15 cellular contexts compared by ENCODE assay signal in the genomic region with DNA sequence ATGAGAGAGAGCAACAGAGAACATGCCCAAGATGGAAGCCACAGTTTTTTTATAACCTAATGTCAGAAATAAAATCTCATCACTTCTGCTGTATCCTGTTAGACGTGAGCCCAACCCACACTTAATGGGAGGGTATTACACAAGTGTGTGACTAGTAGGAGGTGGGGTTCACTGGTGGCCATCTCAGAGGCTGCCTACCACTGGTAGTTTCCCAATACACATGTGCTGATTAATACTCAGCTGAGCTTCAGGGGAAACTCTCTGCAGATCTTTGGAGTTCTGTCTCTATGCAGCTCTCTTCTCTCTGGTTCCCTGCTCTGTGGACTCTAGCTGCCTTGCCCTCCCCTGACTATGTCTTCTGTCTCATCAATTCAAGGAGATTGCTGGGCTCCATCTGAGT.
"Had no signal": no experiment of that assay in that cellular context is flagged by ENCODE, and none has a peak within 500 bp of the region (broad histone marks: within the 10 kb centered on the region; RNA-seq: fewer than 3 reads in every experiment).

No MANE protein-coding gene starts in this region.

- H3K27ac ChIP-seq: breast epithelium, lower lobe of right lung, skin epidermis, thyroid gland, uterus had no signal

- H3K27me3 ChIP-seq: breast epithelium, thyroid gland, uterus had no signal

- ATAC-seq: left cardiac atrium; lower lobe of right lung; naive thymus-derived CD8-positive, alpha-beta T cell had no signal

- H3K36me3 ChIP-seq: breast epithelium, lower lobe of right lung, thyroid gland, uterus had no signal

- H3K9me3 ChIP-seq: thyroid gland, uterus had no signal

- DNase-seq: activated CD4-positive, alpha-beta T cell treated with anti-CD3 and anti-CD28 coated beads for 1 hour; activated CD4-positive, alpha-beta T cell treated with anti-CD3 and anti-CD28 coated beads, Interleukin-2, amount 50 U/mL, for 48 hours; activated gamma-delta T cell treated with Interleukin-2 at 50 U/mL for 16 hours; activated naive CD8-positive, alpha-beta T cell treated with anti-CD3 and anti-CD28 coated beads for 36 hours; activated T-cell treated with anti-CD3 and anti-CD28 coated beads, Interleukin-2, amount 50 U/mL, for 48 hours; aorta; left cardiac atrium; lower lobe of right lung; naive thymus-derived CD8-positive, alpha-beta T cell; posterior cingulate gyrus; T-helper 9 cell; thyroid gland; uterus had no signal

- H3K4me1 ChIP-seq: breast epithelium, lower lobe of right lung, thyroid gland, uterus had no signal

- H3K4me3 ChIP-seq: breast epithelium, lower lobe of right lung, skin epidermis, thyroid gland, uterus had no signal
